Comparison of ENCODE assay signal across 15 cellular contexts in the genomic region with DNA sequence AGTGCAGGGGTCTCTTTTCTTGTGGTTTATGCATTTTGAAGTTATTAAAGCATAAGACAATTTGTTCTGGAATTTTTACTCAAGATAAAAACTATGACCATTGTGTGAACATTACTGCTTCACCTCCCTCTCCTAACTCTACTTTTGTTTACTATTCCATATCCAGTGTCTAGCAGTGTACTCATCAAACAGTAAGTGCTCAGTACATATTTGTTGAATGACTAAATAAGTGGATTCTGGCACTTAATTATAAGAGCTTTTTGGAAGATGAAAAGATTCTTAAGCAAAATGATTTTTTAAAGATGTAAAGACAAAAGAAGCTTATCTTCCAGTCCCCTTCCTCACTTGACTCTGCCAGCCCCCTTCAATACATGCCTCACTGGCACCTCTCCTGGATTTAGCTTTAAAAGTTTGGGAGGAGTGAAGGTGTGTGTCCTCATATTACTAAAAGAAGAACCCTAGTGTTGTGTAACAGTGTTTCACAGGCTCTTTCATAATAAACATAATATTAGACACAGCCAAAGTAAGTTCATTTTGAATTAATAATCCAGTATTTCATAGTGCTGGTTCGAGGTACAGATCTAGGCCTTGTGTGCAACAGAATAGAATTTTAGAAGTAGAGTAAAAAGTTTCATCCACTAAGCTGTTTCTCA. TPM values are rescaled to one million over a fixed set of nuclear protein-coding genes. Genes with fewer than 3 reads are reported as not detected.
DNase-seq lines count a peak whose midpoint lies in the region; ATAC-seq and TF ChIP-seq lines count a peak whose summit lies in the region.
"Had no signal": no experiment of that assay in that cellular context is flagged by ENCODE, and none has a peak within 500 bp of the region (broad histone marks: within the 10 kb centered on the region; RNA-seq: fewer than 3 reads in every experiment).

No MANE protein-coding gene starts in this region.

- H3K27ac ChIP-seq in esophagus muscularis mucosa (replicated peaks in 1 of 4) (peak overlapping the region; percentile 51 to 83 (median 65)), mesenchymal stem cell (ENCODE audit: low read length, poor library complexity, severe bottlenecking) (no peak overlapping the region), SJCRH30 (no peak overlapping the region)

- H3K4ac ChIP-seq in mesenchymal stem cell (ENCODE audit: low read depth in 1 of 2, low read length in 2 of 2) = no peak overlapping the region

- H4K8ac ChIP-seq in mesenchymal stem cell (ENCODE audit: low read length) = no peak overlapping the region

- no peak overlapping the region for H2BK12ac ChIP-seq in mesenchymal stem cell (ENCODE audit: low read length in 2 of 2)

- no peaks in the 10 kb centered on the region for H3K27me3 ChIP-seq in esophagus muscularis mucosa
- no peaks in the 10 kb centered on the region for H3K27me3 ChIP-seq in mesenchymal stem cell (ENCODE audit: control insufficient read depth in 1 of 2, insufficient read depth in 1 of 2, low read length in 2 of 2)
- H3K27me3 ChIP-seq in SJCRH30 = no peaks in the 10 kb centered on the region

- no peak for TF ChIP-seq CTCF in esophagus muscularis mucosa (IDR thresholded peaks at IDR 0.05)

- no peak overlapping the region for H3K27ac Mint-ChIP-seq in natural killer cell treated with Interleukin-12 subunit alpha and Interleukin-12 subunit beta and Interleukin-15 and Interleukin-18, amount 100 ng/mL, for 72 hours

- 18% methylated on average over 1 of the region's 1 CpG for WGBS in esophagus muscularis mucosa
- WGBS in mesenchymal stem cell = 88% methylated on average over 1 of the region's 1 CpG

- no peak overlapping the region for H2AFZ ChIP-seq in mesenchymal stem cell (ENCODE audit: low read depth, low read length)

- no peaks in the 10 kb centered on the region for H3K9me3 Mint-ChIP-seq in natural killer cell treated with Interleukin-12 subunit alpha and Interleukin-12 subunit beta and Interleukin-15 and Interleukin-18, amount 100 ng/mL, for 72 hours

- H3K9ac ChIP-seq in mesenchymal stem cell (ENCODE audit: low read length) = no peak overlapping the region

- H2BK120ac ChIP-seq in mesenchymal stem cell (ENCODE audit: low read depth, low read length) = no peak overlapping the region

- no peak for DNase-seq in Right ventricle myocardium inferior (ENCODE audit: missing footprints)
- DNase-seq in cardiac septum (ENCODE audit: low spot score) = no peak
- no peak for DNase-seq in esophagus muscularis mucosa (ENCODE audit: extremely low spot score)
- peak; percentile 61 for DNase-seq in mesenchymal stem cell
- no peak for DNase-seq in SJCRH30
- DNase-seq in GM19238 (ENCODE audit: insufficient read length, low spot score) = no peak
- DNase-seq in DMS 273 (lab: John Stamatoyannopoulos, UW; ENCODE audit: unreplicated experiment) = no peak
- DNase-seq in natural killer cell treated with Interleukin-12 subunit alpha and Interleukin-12 subunit beta and Interleukin-15 and Interleukin-18, amount 100 ng/mL, for 72 hours (ENCODE audit: low spot score) = no peak
- DNase-seq: activated CD8-positive, alpha-beta memory T cell treated with anti-CD3 and anti-CD28 coated beads, Interleukin-2, amount 50 U/mL, for 4 hours; amniotic stem cell; islet precursor cell; NCI-H1694; occipital lobe; stimulated activated CD4-positive, alpha-beta T cell treated with anti-CD3 and anti-CD28 coated beads, Interleukin-2, amount 100 ng/mL, for 48 hours had no signal

- H2AK5ac ChIP-seq in mesenchymal stem cell (ENCODE audit: low read length, severe bottlenecking) = no peak overlapping the region

- H3K4me3 ChIP-seq in esophagus muscularis mucosa (no peak overlapping the region), mesenchymal stem cell (ENCODE audit: insufficient read depth in 1 of 2, low read depth in 1 of 2, low read length in 2 of 2) (no peak overlapping the region), SJCRH30 (no peak overlapping the region)

- no peak overlapping the region for H2BK5ac ChIP-seq in mesenchymal stem cell (ENCODE audit: low read depth, low read length, poor library complexity, severe bottlenecking)

- H4K91ac ChIP-seq in mesenchymal stem cell (ENCODE audit: low read length) = no peak overlapping the region

- no peak overlapping the region for H3K18ac ChIP-seq in mesenchymal stem cell (ENCODE audit: low read depth in 1 of 2, low read length in 2 of 2)

- peaks cover 27% of the 10 kb centered on the region for H3K79me1 ChIP-seq in mesenchymal stem cell (replicated peaks; ENCODE audit: low read length, poor library complexity, severe bottlenecking)

- H3K36me3 ChIP-seq in esophagus muscularis mucosa (no peaks in the 10 kb centered on the region), mesenchymal stem cell (ENCODE audit: control insufficient read depth in 1 of 2, insufficient read depth in 2 of 2, low read depth in 1 of 2, low read length in 2 of 2) (no peaks in the 10 kb centered on the region), SJCRH30 (no peaks in the 10 kb centered on the region)

- H3K14ac ChIP-seq in mesenchymal stem cell (ENCODE audit: low read length in 2 of 2) = no peak overlapping the region

- H3K36me3 Mint-ChIP-seq in natural killer cell treated with Interleukin-12 subunit alpha and Interleukin-12 subunit beta and Interleukin-15 and Interleukin-18, amount 100 ng/mL, for 72 hours = no peaks in the 10 kb centered on the region

- TF ChIP-seq POLR2A in esophagus muscularis mucosa (IDR thresholded peaks at IDR 0.05; ENCODE audit: low read depth) = no peak

- intact Hi-C loops in Right ventricle myocardium inferior (cut with DNase I) (no loop called here), cardiac septum (cut with DNase I) (no loop called here), esophagus muscularis mucosa (cut with DNase I) (no loop called here)

- no peak overlapping the region for H3K4me2 ChIP-seq in mesenchymal stem cell (ENCODE audit: low read length, poor library complexity, severe bottlenecking)

- no peaks in the 10 kb centered on the region for H3K9me3 ChIP-seq in esophagus muscularis mucosa
- H3K9me3 ChIP-seq in mesenchymal stem cell (ENCODE audit: control insufficient read depth, low read length) = no peaks in the 10 kb centered on the region
- no peaks in the 10 kb centered on the region for H3K9me3 ChIP-seq in SJCRH30 (replicated peaks)

- ATAC-seq in Right ventricle myocardium inferior = peak; percentile 33
- ATAC-seq in natural killer cell treated with Interleukin-12 subunit alpha and Interleukin-12 subunit beta and Interleukin-15 and Interleukin-18, amount 100 ng/mL, for 72 hours = no peak
- ATAC-seq: Panc1 had no signal

- TF ChIP-seq EP300 in esophagus muscularis mucosa (IDR thresholded peaks at IDR 0.05) = no peak

- H2BK15ac ChIP-seq in mesenchymal stem cell (ENCODE audit: low read depth, poor library complexity, severe bottlenecking) = no peak overlapping the region

- H3K23ac ChIP-seq in mesenchymal stem cell (ENCODE audit: low read length in 2 of 2) = no peak overlapping the region

- no peaks in the 10 kb centered on the region for H3K4me1 Mint-ChIP-seq in natural killer cell treated with Interleukin-12 subunit alpha and Interleukin-12 subunit beta and Interleukin-15 and Interleukin-18, amount 100 ng/mL, for 72 hours (ENCODE audit: low read depth in 2 of 2)

- H3K27me3 Mint-ChIP-seq in natural killer cell treated with Interleukin-12 subunit alpha and Interleukin-12 subunit beta and Interleukin-15 and Interleukin-18, amount 100 ng/mL, for 72 hours = peaks cover 0 to 10% of the 10 kb centered on the region in 2 donors

- H3K4me1 ChIP-seq in esophagus muscularis mucosa (peaks cover 73 to 100% (median 97%) of the 10 kb centered on the region in 4 donors), mesenchymal stem cell (ENCODE audit: control insufficient read depth, insufficient read depth, low read depth, low read length) (peaks cover 5% of the 10 kb centered on the region), SJCRH30 (no peaks in the 10 kb centered on the region)

- no peak overlapping the region for H3K4me3 Mint-ChIP-seq in natural killer cell treated with Interleukin-12 subunit alpha and Interleukin-12 subunit beta and Interleukin-15 and Interleukin-18, amount 100 ng/mL, for 72 hours

RNA-seq across cellular contexts. Expression of a gene that starts 53.0 kb away (rescaled TPM):
- 77.4 TPM for total RNA-seq in Right ventricle myocardium inferior
- 90.8 TPM for total RNA-seq in cardiac septum
- 100 to 1,000 TPM in 2 of 4 donors, 10 to 100 TPM in 2; 73.5 to 117 (median 98.8) TPM for total RNA-seq in esophagus muscularis mucosa
- polyA plus RNA-seq in mesenchymal stem cell (2013, experiment 1 of 2) = 13.3 TPM
- 13.7 TPM for polyA plus RNA-seq in mesenchymal stem cell (2013, experiment 2 of 2)
- total RNA-seq in SJCRH30 (2014; rRNA removed; shearing (Covaris generic)) = 14.0 and 15.1 TPM in 2 replicates
- total RNA-seq in natural killer cell treated with Interleukin-12 subunit alpha and Interleukin-12 subunit beta and Interleukin-15 and Interleukin-18, amount 100 ng/mL, for 72 hours = 1 to 10 TPM; 2.0 to 2.2 TPM

Comparison
In these comparisons a context has a peak if more than half of its experiments do, and no peak if none do; other contexts are left out.
1. H3K27ac ChIP-seq: peak in esophagus muscularis mucosa (4 of 4); none in mesenchymal stem cell (single experiment) and SJCRH30 (single experiment).